ENCODE assay signal across 27 cellular contexts in genomic region chr17:3590768-3591167, GRCh38.
"Had no signal": no experiment of that assay in that cellular context is flagged by ENCODE, and none has a peak within 500 bp of the region (broad histone marks: within the 10 kb centered on the region; RNA-seq: fewer than 3 reads in every experiment).

No MANE protein-coding gene starts in this region.

- H3K27ac Mint-ChIP-seq: nephron; stimulated activated naive B cell treated with anti-CD40 and anti-IgM and Interleukin-4, amounts not matched to agents 10 μg/mL and 1 μg/mL and 100 μg/mL, for 72 hours had no signal

- H3K4me3 ChIP-seq: left lung, lower lobe of right lung, psoas muscle, right lobe of liver, skin epidermis, stomach, testis, thyroid gland, transverse colon, upper lobe of left lung, vagina had no signal

- H3K9me3 Mint-ChIP-seq: naive thymus-derived CD8-positive, alpha-beta T cell; nephron; neural crest cell; stimulated activated naive B cell treated with anti-CD40 and anti-IgM and Interleukin-4, amounts not matched to agents 10 μg/mL and 1 μg/mL and 100 μg/mL, for 72 hours had no signal

- H3K27me3 ChIP-seq: left lung, neutrophil, right lobe of liver, stomach, testis, thyroid gland, transverse colon, upper lobe of left lung, vagina had no signal

- H3K27me3 Mint-ChIP-seq: naive thymus-derived CD8-positive, alpha-beta T cell; stimulated activated naive B cell treated with anti-CD40 and anti-IgM and Interleukin-4, amounts not matched to agents 10 μg/mL and 1 μg/mL and 100 μg/mL, for 72 hours had no signal

- H2AFZ ChIP-seq: parathyroid adenoma had no signal

- H3K27ac ChIP-seq: left lung, lower lobe of right lung, neutrophil, parathyroid adenoma, psoas muscle, right lobe of liver, skin epidermis, stomach, testis, thyroid gland, transverse colon, upper lobe of left lung, vagina had no signal

- H3K9me3 ChIP-seq: left lung, lower lobe of right lung, neutrophil, psoas muscle, right lobe of liver, stomach, testis, thyroid gland, transverse colon, upper lobe of left lung, vagina had no signal

- ATAC-seq: left colon; left lung; lower lobe of right lung; naive thymus-derived CD8-positive, alpha-beta T cell; psoas muscle; right lobe of liver; stimulated activated naive CD8-positive, alpha-beta T cell treated with anti-CD3 and anti-CD28 coated beads, Interleukin-15, Interleukin-2, amounts not matched to agents 100 U/mL and 50 U/mL, for 24 hours had no signal

- H3K79me2 ChIP-seq: parathyroid adenoma had no signal

- H3K4me1 Mint-ChIP-seq: neural crest cell had no signal

- H3K4me1 ChIP-seq: left lung, lower lobe of right lung, parathyroid adenoma, psoas muscle, right lobe of liver, stomach, testis, thyroid gland, transverse colon, upper lobe of left lung, vagina had no signal

- H3K4me3 Mint-ChIP-seq: naive thymus-derived CD8-positive, alpha-beta T cell; nephron; neural crest cell; stimulated activated naive B cell treated with anti-CD40 and anti-IgM and Interleukin-4, amounts not matched to agents 10 μg/mL and 1 μg/mL and 100 μg/mL, for 72 hours had no signal

- H3K9ac ChIP-seq: parathyroid adenoma had no signal

- DNase-seq: kidney glomerular epithelial cell; left colon; left lung; lower lobe of right lung; mammary epithelial cell; mesenchymal stem cell; occipital lobe; psoas muscle; right lobe of liver; stimulated activated CD4-positive, alpha-beta T cell treated with anti-CD3 and anti-CD28 coated beads, Interleukin-12 subunit alpha, Interleukin-12 subunit beta, amount 100 ng/mL, for 4 hours; stimulated activated CD4-positive, alpha-beta T cell treated with anti-CD3 and anti-CD28 coated beads, Interleukin-15, amount 100 ng/mL, for 24 hours; stimulated activated CD4-positive, alpha-beta T cell treated with anti-CD3 and anti-CD28 coated beads, Interleukin-2, amount 100 ng/mL, for 24 hours; stimulated activated CD4-positive, alpha-beta T cell treated with anti-CD3 and anti-CD28 coated beads, Interleukin-4, amount 100 ng/mL, for 1 hour; stimulated activated naive B cell treated with anti-CD40 and anti-IgM and Interleukin-4, amounts not matched to agents 10 μg/mL and 1 μg/mL and 100 μg/mL, for 72 hours; stimulated activated naive CD8-positive, alpha-beta T cell treated with anti-CD3 and anti-CD28 coated beads, Interleukin-15, Interleukin-2, amounts not matched to agents 100 U/mL and 50 U/mL, for 24 hours; stomach; testis; thyroid gland; transverse colon had no signal
